In the genomic region with DNA sequence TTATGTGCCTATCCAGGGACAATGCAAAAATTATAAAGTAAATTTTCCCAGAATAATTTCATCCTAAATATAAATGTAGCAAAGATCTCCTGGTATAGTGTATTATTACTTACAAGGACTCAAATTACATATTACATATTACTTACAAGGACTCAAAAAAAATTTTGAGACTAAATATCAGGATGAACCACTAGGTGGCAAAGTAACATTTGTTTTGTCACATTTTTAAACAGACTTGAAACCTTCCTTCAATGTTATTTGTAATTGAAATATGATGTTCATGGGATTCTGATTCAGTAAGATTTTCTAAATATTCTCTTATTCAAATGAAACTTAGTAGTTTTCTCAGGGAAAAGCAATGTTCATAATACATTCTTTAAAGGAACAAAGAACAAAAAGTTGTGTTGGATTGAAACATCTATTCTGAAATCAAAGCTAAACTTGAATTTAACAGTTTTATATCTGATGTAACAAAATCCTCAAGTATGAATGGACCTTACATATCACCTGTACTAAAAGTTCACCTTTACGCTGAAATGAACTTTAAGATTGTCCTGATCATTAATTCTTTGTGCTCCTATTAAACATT, we compare ENCODE assay signal across 9 cellular contexts.
DNase-seq lines count a peak whose midpoint lies in the region; ATAC-seq and TF ChIP-seq lines count a peak whose summit lies in the region.
"Had no signal": no experiment of that assay in that cellular context is flagged by ENCODE, and none has a peak within 500 bp of the region (broad histone marks: within the 10 kb centered on the region; RNA-seq: fewer than 3 reads in every experiment).

No MANE protein-coding gene starts in this region.

- DNase-seq in D341Med (ENCODE audit: low spot score), result peak; percentile 30
- DNase-seq in HFFc6, result peak; percentile 53
- peak; percentile 73 for DNase-seq in NCI-H748 (lab: John Stamatoyannopoulos, UW; ENCODE audit: unreplicated experiment)
- DNase-seq in cerebellum (ENCODE audit: low spot score), result peak; percentile 27
- DNase-seq in middle frontal gyrus (ENCODE audit: extremely low spot score, low spot score), result peak; percentile 65
- DNase-seq in activated CD4-positive, alpha-beta T cell treated with anti-CD3 and anti-CD28 coated beads, Interleukin-2, amount 10 ng/mL, durations not matched to agents 24 days and 14 days, result no peak
- DNase-seq in NK-92 treated with Interleukin-12 subunit alpha and Interleukin-12 subunit beta, amount 100 ng/mL, for 24 hours (lab: John Stamatoyannopoulos, UW), result no peak

- H3K9me3 Mint-ChIP-seq in HFFc6, result peaks cover 9% of the 10 kb centered on the region
- H3K9me3 Mint-ChIP-seq in activated CD4-positive, alpha-beta T cell treated with anti-CD3 and anti-CD28 coated beads, Interleukin-2, amount 10 ng/mL, durations not matched to agents 24 days and 14 days, result no peaks in the 10 kb centered on the region

- peaks cover 2% of the 10 kb centered on the region; the same call in 1 of the 2 replicates for H3K27me3 Mint-ChIP-seq in HFFc6 (ENCODE audit: insufficient read depth)
- no peaks in the 10 kb centered on the region for H3K27me3 Mint-ChIP-seq in activated CD4-positive, alpha-beta T cell treated with anti-CD3 and anti-CD28 coated beads, Interleukin-2, amount 10 ng/mL, durations not matched to agents 24 days and 14 days
- H3K27me3 Mint-ChIP-seq: memory B cell had no signal

- H3K27ac Mint-ChIP-seq in HFFc6, result no peak overlapping the region
- no peak overlapping the region for H3K27ac Mint-ChIP-seq in activated CD4-positive, alpha-beta T cell treated with anti-CD3 and anti-CD28 coated beads, Interleukin-2, amount 10 ng/mL, durations not matched to agents 24 days and 14 days
- H3K27ac Mint-ChIP-seq: memory B cell had no signal

- ATAC-seq in HG02623 (IDR thresholded peaks at IDR 0.05; ENCODE audit: unreplicated experiment), result no peak

- H3K4me1 Mint-ChIP-seq in HFFc6 (ENCODE audit: low read depth), result peaks cover 7% of the 10 kb centered on the region
- H3K4me1 Mint-ChIP-seq in activated CD4-positive, alpha-beta T cell treated with anti-CD3 and anti-CD28 coated beads, Interleukin-2, amount 10 ng/mL, durations not matched to agents 24 days and 14 days, result no peaks in the 10 kb centered on the region
- H3K4me1 Mint-ChIP-seq: memory B cell had no signal

- TF ChIP-seq CTCF in HFFc6 (IDR thresholded peaks at IDR 0.05), result peak; percentile 93

- intact Hi-C loops in activated CD4-positive, alpha-beta T cell treated with anti-CD3 and anti-CD28 coated beads, Interleukin-2, amount 10 ng/mL, durations not matched to agents 24 days and 14 days (cut with micrococcal nuclease), result loop anchor here (1.0 kb wide), 2 partner anchors 332 to 393 kb away; no protein-coding TSS in a partner anchor

- H3K4me3 Mint-ChIP-seq in HFFc6, result no peak overlapping the region
- H3K4me3 Mint-ChIP-seq in activated CD4-positive, alpha-beta T cell treated with anti-CD3 and anti-CD28 coated beads, Interleukin-2, amount 10 ng/mL, durations not matched to agents 24 days and 14 days, result no peak overlapping the region
- H3K4me3 Mint-ChIP-seq: memory B cell had no signal

- peaks cover 10% of the 10 kb centered on the region for H3K36me3 Mint-ChIP-seq in HFFc6 (ENCODE audit: low read depth)
- H3K36me3 Mint-ChIP-seq in activated CD4-positive, alpha-beta T cell treated with anti-CD3 and anti-CD28 coated beads, Interleukin-2, amount 10 ng/mL, durations not matched to agents 24 days and 14 days (ENCODE audit: low read depth), result no peaks in the 10 kb centered on the region
- H3K36me3 Mint-ChIP-seq: memory B cell had no signal

Comparison
In these comparisons a context has a peak if more than half of its experiments do, and no peak if none do; other contexts are left out.
1. DNase-seq: peak in D341Med (single experiment), HFFc6 (single experiment), NCI-H748 (single experiment), cerebellum (single experiment) and middle frontal gyrus (single experiment); none in activated CD4-positive, alpha-beta T cell treated with anti-CD3 and anti-CD28 coated beads, Interleukin-2, amount 10 ng/mL, durations not matched to agents 24 days and 14 days (single experiment) and NK-92 treated with Interleukin-12 subunit alpha and Interleukin-12 subunit beta, amount 100 ng/mL, for 24 hours (single experiment).